25 cellular contexts compared by ENCODE assay signal in genomic region chr4:66777097-66777496, GRCh38.
"Had no signal": no experiment of that assay in that cellular context is flagged by ENCODE, and none has a peak within 500 bp of the region (broad histone marks: within the 10 kb centered on the region; RNA-seq: fewer than 3 reads in every experiment).

No MANE protein-coding gene starts in this region.

- H3K36me3 Mint-ChIP-seq: activated naive CD4-positive, alpha-beta T cell treated with anti-CD3 and anti-CD28 coated beads, Interleukin-2, amount 50 U/mL, for 24 hours; immature natural killer cell had no signal

- H3K36me3 ChIP-seq: neutrophil, pancreas, right atrium auricular region, spleen, uterus had no signal

- H3K27ac ChIP-seq: body of pancreas, hepatocyte, neutrophil, pancreas, psoas muscle, right atrium auricular region, spleen, testis, uterus had no signal

- H3K27me3 ChIP-seq: body of pancreas, hepatocyte, neutrophil, pancreas, right atrium auricular region, spleen, testis, uterus had no signal

- H3K9me3 Mint-ChIP-seq: activated naive CD4-positive, alpha-beta T cell treated with anti-CD3 and anti-CD28 coated beads, Interleukin-2, amount 50 U/mL, for 24 hours; nephron had no signal

- H3K9me3 ChIP-seq: body of pancreas, neutrophil, pancreas, psoas muscle, right atrium auricular region, testis, uterus had no signal

- H3K27me3 Mint-ChIP-seq: activated naive CD4-positive, alpha-beta T cell treated with anti-CD3 and anti-CD28 coated beads, Interleukin-2, amount 50 U/mL, for 24 hours; dendritic cell treated with granulocyte-macrophage colony-stimulating factor and Interleukin-4, amounts not matched to agents 40 ng/mL and 50 ng/mL, for 4 days had no signal

- H3K27ac Mint-ChIP-seq: activated naive CD4-positive, alpha-beta T cell treated with anti-CD3 and anti-CD28 coated beads, Interleukin-2, amount 50 U/mL, for 24 hours; dendritic cell treated with granulocyte-macrophage colony-stimulating factor and Interleukin-4, amounts not matched to agents 40 ng/mL and 50 ng/mL, for 4 days; immature natural killer cell; nephron had no signal

- DNase-seq: activated CD4-positive, alpha-beta T cell treated with anti-CD3 and anti-CD28 coated beads for 1 hour; activated CD4-positive, alpha-beta T cell treated with anti-CD3 and anti-CD28 coated beads, Interleukin-2, amount 50 U/mL, for 1 hour; activated gamma-delta T cell treated with Interleukin-2 at 50 U/mL for 16 hours; activated T-cell treated with anti-CD3 and anti-CD28 coated beads, Interleukin-2, amount 50 U/mL, for 1 hour; anterior cingulate cortex; body of pancreas; effector CD4-positive, alpha-beta T cell; glutamatergic neuron; immature natural killer cell; pancreas; psoas muscle; spleen; stimulated activated CD4-positive, alpha-beta T cell treated with anti-CD3 and anti-CD28 coated beads, Interleukin-4, amount 100 ng/mL, for 1 hour; stimulated activated naive CD4-positive, alpha-beta T cell; testis; trophoblast cell; uterus had no signal

- H3K4me1 Mint-ChIP-seq: activated naive CD4-positive, alpha-beta T cell treated with anti-CD3 and anti-CD28 coated beads, Interleukin-2, amount 50 U/mL, for 24 hours; immature natural killer cell; nephron had no signal

- H3K4me2 ChIP-seq: hepatocyte had no signal

- H2AFZ ChIP-seq: hepatocyte had no signal

- H3K4me1 ChIP-seq: body of pancreas, pancreas, psoas muscle, right atrium auricular region, spleen, testis, uterus had no signal

- ATAC-seq: body of pancreas, left lobe of liver, pancreas, psoas muscle had no signal

- H3K79me2 ChIP-seq: hepatocyte had no signal

- H3K4me3 ChIP-seq: body of pancreas, hepatocyte, lung, pancreas, psoas muscle, right atrium auricular region, spleen, testis, uterus had no signal

- H3K4me3 Mint-ChIP-seq: activated naive CD4-positive, alpha-beta T cell treated with anti-CD3 and anti-CD28 coated beads, Interleukin-2, amount 50 U/mL, for 24 hours; dendritic cell treated with granulocyte-macrophage colony-stimulating factor and Interleukin-4, amounts not matched to agents 40 ng/mL and 50 ng/mL, for 4 days; immature natural killer cell; nephron had no signal
